In the genomic region with DNA sequence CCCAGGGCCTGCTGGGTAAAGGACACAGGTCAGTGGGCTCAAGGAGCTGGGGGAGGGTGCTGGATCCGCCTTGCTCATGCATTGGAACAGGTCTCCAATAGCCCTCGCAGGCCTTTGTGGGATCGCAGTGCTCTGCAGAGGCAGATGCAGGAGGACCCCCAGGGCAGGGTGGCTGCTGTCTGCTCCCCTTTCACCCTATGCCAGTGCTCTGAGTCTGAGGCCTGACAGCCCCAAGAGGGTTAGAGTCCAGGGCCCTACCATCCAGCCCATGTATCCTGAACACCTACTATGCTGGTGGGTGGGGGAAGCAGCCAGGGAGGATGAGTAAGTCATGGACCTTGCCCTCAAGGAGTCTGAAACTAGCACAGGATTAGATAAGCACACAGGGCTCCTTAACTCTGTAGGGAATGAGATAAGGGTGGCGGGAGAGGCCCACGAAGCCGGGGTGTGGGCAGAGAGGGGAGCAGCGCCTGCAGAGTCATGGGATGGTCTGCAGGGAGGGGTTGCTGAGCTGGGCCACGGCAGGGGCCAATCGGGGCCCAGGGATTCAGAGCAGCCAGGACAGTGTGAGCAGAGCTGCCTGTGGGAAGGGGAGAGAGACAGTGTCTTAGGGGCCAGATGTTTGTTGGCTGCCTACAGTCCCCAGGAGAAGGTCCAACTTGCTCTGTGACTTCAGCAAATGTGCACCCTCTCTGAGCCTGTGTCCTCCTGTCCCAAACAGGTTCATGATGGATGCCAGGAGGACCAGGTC, we compare ENCODE assay signal across 1 cellular context.
TF ChIP-seq lines count a peak whose summit lies in the region.

No MANE protein-coding gene starts in this region.

TF ChIP-seq in SK-N-SH, 30 proteins besides CTCF, POLR2A, EP300 and RAD21 (continued from another document):
- TF ChIP-seq, protein P1, sequence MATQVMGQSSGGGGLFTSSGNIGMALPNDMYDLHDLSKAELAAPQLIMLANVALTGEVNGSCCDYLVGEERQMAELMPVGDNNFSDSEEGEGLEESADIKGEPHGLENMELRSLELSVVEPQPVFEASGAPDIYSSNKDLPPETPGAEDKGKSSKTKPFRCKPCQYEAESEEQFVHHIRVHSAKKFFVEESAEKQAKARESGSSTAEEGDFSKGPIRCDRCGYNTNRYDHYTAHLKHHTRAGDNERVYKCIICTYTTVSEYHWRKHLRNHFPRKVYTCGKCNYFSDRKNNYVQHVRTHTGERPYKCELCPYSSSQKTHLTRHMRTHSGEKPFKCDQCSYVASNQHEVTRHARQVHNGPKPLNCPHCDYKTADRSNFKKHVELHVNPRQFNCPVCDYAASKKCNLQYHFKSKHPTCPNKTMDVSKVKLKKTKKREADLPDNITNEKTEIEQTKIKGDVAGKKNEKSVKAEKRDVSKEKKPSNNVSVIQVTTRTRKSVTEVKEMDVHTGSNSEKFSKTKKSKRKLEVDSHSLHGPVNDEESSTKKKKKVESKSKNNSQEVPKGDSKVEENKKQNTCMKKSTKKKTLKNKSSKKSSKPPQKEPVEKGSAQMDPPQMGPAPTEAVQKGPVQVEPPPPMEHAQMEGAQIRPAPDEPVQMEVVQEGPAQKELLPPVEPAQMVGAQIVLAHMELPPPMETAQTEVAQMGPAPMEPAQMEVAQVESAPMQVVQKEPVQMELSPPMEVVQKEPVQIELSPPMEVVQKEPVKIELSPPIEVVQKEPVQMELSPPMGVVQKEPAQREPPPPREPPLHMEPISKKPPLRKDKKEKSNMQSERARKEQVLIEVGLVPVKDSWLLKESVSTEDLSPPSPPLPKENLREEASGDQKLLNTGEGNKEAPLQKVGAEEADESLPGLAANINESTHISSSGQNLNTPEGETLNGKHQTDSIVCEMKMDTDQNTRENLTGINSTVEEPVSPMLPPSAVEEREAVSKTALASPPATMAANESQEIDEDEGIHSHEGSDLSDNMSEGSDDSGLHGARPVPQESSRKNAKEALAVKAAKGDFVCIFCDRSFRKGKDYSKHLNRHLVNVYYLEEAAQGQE (IDR thresholded peaks at IDR 0.05; ENCODE audit: low read depth, low read length), result no peak
- TF ChIP-seq, protein P2, sequence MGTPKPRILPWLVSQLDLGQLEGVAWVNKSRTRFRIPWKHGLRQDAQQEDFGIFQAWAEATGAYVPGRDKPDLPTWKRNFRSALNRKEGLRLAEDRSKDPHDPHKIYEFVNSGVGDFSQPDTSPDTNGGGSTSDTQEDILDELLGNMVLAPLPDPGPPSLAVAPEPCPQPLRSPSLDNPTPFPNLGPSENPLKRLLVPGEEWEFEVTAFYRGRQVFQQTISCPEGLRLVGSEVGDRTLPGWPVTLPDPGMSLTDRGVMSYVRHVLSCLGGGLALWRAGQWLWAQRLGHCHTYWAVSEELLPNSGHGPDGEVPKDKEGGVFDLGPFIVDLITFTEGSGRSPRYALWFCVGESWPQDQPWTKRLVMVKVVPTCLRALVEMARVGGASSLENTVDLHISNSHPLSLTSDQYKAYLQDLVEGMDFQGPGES (IDR thresholded peaks at IDR 0.05; ENCODE audit: low read depth, low read length), result no peak
- TF ChIP-seq MXI1 (IDR thresholded peaks at IDR 0.05; ENCODE audit: low read depth, low read length), result no peak
